2 cellular contexts compared by ENCODE assay signal in the genomic region with DNA sequence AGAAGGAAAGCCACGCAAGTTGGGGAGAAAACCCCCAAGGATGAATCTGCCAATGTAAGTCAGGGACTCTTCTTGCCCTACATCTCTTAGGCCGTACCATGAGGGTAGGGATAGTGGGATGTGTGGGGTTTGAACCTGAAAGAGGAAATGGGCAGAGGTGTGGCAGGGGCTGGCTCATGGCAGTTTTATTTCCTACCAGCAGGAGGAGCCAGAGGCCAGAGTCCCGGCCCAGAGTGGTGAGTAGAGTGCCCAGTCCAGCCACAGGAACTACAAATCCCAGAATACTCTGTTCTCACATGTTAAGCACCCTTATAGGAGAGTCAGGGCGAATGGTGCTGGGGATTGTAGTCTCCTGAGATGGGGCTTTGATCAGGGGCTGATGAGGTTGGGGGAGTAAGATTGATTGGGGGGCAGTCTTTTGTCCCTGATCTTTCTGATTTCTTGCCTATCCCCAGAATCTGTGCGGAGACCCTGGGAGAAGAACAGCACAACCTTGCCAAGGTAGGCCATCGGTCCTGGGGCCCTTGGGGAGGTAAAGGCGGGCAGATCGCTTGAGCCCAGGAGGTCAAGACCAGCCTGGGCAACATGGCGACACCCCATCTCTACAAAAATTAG.
TF ChIP-seq lines count a peak whose summit lies in the region.

No MANE protein-coding gene starts in this region.

TF ChIP-seq in HEK293, 187 proteins besides CTCF, POLR2A, EP300 and RAD21 (continued from another document and continues in another):
- TF ChIP-seq, protein P1, sequence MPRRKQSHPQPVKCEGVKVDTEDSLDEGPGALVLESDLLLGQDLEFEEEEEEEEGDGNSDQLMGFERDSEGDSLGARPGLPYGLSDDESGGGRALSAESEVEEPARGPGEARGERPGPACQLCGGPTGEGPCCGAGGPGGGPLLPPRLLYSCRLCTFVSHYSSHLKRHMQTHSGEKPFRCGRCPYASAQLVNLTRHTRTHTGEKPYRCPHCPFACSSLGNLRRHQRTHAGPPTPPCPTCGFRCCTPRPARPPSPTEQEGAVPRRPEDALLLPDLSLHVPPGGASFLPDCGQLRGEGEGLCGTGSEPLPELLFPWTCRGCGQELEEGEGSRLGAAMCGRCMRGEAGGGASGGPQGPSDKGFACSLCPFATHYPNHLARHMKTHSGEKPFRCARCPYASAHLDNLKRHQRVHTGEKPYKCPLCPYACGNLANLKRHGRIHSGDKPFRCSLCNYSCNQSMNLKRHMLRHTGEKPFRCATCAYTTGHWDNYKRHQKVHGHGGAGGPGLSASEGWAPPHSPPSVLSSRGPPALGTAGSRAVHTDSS (tag by site-specific recombination; IDR thresholded peaks at IDR 0.05), result peak; percentile 30; the same call in 1 of the 2 replicates
- TF ChIP-seq TRIM28 (IDR thresholded peaks at IDR 0.05; ENCODE audit: borderline replicate concordance, low read length), result no peak
- TF ChIP-seq MYNN (tag by site-specific recombination; IDR thresholded peaks at IDR 0.05; ENCODE audit: borderline replicate concordance), result no peak
- TF ChIP-seq, protein P2, sequence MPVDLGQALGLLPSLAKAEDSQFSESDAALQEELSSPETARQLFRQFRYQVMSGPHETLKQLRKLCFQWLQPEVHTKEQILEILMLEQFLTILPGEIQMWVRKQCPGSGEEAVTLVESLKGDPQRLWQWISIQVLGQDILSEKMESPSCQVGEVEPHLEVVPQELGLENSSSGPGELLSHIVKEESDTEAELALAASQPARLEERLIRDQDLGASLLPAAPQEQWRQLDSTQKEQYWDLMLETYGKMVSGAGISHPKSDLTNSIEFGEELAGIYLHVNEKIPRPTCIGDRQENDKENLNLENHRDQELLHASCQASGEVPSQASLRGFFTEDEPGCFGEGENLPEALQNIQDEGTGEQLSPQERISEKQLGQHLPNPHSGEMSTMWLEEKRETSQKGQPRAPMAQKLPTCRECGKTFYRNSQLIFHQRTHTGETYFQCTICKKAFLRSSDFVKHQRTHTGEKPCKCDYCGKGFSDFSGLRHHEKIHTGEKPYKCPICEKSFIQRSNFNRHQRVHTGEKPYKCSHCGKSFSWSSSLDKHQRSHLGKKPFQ (tag by site-specific recombination; IDR thresholded peaks at IDR 0.05), result no peak
- TF ChIP-seq IKZF3 (tag by site-specific recombination; IDR thresholded peaks at IDR 0.05), result no peak
- 0 out of 2 replicates have a peak, but pooled peaks have one; percentile 33 for TF ChIP-seq ZNF660 (tag by site-specific recombination; IDR thresholded peaks at IDR 0.05)
- no peak for TF ChIP-seq ZIC2 (tag by site-specific recombination; IDR thresholded peaks at IDR 0.05)
- TF ChIP-seq ZBTB7A (tag by site-specific recombination; IDR thresholded peaks at IDR 0.05; ENCODE audit: low read depth), result no peak
- no peak for TF ChIP-seq YY2 (tag by site-specific recombination; IDR thresholded peaks at IDR 0.05)
- 0 out of 2 replicates have a peak, but pooled peaks have one; percentile 1 for TF ChIP-seq ZNF24 (tag by site-specific recombination; IDR thresholded peaks at IDR 0.05)
- TF ChIP-seq, protein P3, sequence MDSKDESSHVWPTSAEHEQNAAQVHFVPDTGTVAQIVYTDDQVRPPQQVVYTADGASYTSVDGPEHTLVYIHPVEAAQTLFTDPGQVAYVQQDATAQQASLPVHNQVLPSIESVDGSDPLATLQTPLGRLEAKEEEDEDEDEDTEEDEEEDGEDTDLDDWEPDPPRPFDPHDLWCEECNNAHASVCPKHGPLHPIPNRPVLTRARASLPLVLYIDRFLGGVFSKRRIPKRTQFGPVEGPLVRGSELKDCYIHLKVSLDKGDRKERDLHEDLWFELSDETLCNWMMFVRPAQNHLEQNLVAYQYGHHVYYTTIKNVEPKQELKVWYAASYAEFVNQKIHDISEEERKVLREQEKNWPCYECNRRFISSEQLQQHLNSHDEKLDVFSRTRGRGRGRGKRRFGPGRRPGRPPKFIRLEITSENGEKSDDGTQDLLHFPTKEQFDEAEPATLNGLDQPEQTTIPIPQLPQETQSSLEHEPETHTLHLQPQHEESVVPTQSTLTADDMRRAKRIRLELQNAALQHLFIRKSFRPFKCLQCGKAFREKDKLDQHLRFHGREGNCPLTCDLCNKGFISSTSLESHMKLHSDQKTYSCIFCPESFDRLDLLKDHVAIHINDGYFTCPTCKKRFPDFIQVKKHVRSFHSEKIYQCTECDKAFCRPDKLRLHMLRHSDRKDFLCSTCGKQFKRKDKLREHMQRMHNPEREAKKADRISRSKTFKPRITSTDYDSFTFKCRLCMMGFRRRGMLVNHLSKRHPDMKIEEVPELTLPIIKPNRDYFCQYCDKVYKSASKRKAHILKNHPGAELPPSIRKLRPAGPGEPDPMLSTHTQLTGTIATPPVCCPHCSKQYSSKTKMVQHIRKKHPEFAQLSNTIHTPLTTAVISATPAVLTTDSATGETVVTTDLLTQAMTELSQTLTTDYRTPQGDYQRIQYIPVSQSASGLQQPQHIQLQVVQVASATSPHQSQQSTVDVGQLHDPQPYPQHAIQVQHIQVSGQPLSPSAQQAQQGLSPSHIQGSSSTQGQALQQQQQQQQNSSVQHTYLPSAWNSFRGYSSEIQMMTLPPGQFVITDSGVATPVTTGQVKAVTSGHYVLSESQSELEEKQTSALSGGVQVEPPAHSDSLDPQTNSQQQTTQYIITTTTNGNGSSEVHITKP (tag by site-specific recombination; IDR thresholded peaks at IDR 0.05), result peak; percentile 82
- TF ChIP-seq ZXDB (tag by site-specific recombination; IDR thresholded peaks at IDR 0.05), result 0 out of 2 replicates have a peak, but pooled peaks have one; percentile 35
- peak; percentile 79 for TF ChIP-seq ZNF654 (tag by site-specific recombination; IDR thresholded peaks at IDR 0.05; ENCODE audit: low read depth)
- peak; percentile 40; the same call in 1 of the 2 replicates for TF ChIP-seq ZNF561 (tag by site-specific recombination; IDR thresholded peaks at IDR 0.05; ENCODE audit: borderline replicate concordance)
- TF ChIP-seq ZNF335 (tag by site-specific recombination; conservative IDR thresholded peaks at IDR 0.05), result peak; percentile 58
- TF ChIP-seq, protein P4, sequence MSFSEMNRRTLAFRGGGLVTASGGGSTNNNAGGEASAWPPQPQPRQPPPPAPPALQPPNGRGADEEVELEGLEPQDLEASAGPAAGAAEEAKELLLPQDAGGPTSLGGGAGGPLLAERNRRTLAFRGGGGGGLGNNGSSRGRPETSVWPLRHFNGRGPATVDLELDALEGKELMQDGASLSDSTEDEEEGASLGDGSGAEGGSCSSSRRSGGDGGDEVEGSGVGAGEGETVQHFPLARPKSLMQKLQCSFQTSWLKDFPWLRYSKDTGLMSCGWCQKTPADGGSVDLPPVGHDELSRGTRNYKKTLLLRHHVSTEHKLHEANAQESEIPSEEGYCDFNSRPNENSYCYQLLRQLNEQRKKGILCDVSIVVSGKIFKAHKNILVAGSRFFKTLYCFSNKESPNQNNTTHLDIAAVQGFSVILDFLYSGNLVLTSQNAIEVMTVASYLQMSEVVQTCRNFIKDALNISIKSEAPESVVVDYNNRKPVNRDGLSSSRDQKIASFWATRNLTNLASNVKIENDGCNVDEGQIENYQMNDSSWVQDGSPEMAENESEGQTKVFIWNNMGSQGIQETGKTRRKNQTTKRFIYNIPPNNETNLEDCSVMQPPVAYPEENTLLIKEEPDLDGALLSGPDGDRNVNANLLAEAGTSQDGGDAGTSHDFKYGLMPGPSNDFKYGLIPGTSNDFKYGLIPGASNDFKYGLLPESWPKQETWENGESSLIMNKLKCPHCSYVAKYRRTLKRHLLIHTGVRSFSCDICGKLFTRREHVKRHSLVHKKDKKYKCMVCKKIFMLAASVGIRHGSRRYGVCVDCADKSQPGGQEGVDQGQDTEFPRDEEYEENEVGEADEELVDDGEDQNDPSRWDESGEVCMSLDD (tag by site-specific recombination; IDR thresholded peaks at IDR 0.05), result no peak
- peak; percentile 49; the same call in 1 of the 2 replicates for TF ChIP-seq ZNF366 (tag by site-specific recombination; conservative IDR thresholded peaks at IDR 0.05)
- TF ChIP-seq KLF9 (tag by site-specific recombination; IDR thresholded peaks at IDR 0.05; ENCODE audit: low read depth), result peak; percentile 54; the same call in 1 of the 2 replicates

TF ChIP-seq in SK-N-SH treated with all-trans-retinoic acid at 6 μM for 48 hours, 23 proteins besides CTCF, POLR2A, EP300 and RAD21 (continued from another document):
- TF ChIP-seq, protein P5, sequence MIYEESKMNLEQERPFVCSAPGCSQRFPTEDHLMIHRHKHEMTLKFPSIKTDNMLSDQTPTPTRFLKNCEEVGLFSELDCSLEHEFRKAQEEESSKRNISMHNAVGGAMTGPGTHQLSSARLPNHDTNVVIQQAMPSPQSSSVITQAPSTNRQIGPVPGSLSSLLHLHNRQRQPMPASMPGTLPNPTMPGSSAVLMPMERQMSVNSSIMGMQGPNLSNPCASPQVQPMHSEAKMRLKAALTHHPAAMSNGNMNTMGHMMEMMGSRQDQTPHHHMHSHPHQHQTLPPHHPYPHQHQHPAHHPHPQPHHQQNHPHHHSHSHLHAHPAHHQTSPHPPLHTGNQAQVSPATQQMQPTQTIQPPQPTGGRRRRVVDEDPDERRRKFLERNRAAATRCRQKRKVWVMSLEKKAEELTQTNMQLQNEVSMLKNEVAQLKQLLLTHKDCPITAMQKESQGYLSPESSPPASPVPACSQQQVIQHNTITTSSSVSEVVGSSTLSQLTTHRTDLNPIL (CRISPR knock-in tag; IDR thresholded peaks at IDR 0.05; ENCODE audit: low read depth), result no peak
- TF ChIP-seq RARB (CRISPR knock-in tag; IDR thresholded peaks at IDR 0.05), result no peak
- TF ChIP-seq GLIS3 (CRISPR knock-in tag; IDR thresholded peaks at IDR 0.05), result no peak
- TF ChIP-seq, protein P6, sequence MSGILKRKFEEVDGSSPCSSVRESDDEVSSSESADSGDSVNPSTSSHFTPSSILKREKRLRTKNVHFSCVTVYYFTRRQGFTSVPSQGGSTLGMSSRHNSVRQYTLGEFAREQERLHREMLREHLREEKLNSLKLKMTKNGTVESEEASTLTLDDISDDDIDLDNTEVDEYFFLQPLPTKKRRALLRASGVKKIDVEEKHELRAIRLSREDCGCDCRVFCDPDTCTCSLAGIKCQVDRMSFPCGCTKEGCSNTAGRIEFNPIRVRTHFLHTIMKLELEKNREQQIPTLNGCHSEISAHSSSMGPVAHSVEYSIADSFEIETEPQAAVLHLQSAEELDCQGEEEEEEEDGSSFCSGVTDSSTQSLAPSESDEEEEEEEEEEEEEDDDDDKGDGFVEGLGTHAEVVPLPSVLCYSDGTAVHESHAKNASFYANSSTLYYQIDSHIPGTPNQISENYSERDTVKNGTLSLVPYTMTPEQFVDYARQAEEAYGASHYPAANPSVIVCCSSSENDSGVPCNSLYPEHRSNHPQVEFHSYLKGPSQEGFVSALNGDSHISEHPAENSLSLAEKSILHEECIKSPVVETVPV (CRISPR knock-in tag; IDR thresholded peaks at IDR 0.05), result no peak
- no peak for TF ChIP-seq ZFP3 (CRISPR knock-in tag; IDR thresholded peaks at IDR 0.05)
- TF ChIP-seq ZNF565 (CRISPR knock-in tag; conservative IDR thresholded peaks at IDR 0.05; ENCODE audit: low read depth), result no peak
- TF ChIP-seq ZNF8 (CRISPR knock-in tag; IDR thresholded peaks at IDR 0.05), result no peak
